Comparison of ENCODE assay signal across 9 cellular contexts in the genomic region with DNA sequence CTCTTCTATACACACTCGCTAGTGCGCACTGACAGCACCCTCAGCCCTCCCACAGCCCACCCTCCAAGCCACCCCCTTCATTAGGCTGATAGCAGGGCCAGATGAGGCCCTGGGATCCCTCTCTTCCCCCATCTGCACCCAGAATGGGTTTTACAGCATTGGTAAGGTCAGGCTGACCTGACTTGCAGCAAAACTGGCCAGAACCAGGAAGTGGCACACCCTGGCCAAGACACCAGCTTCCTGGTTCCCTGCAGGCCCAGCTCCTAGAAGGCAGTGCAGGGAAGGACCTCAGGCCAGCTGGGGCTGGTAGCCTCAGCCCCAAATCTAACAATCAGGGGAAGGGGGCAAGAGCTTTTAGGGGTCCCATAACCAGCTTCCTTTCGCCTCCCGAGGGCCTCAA. TPM values are rescaled to one million over a fixed set of nuclear protein-coding genes. Genes with fewer than 3 reads are reported as not detected.
A peak's percentile ranks its signal among the peaks of the same experiment; 100 is the strongest.
DNase-seq lines count a peak whose midpoint lies in the region; ATAC-seq and TF ChIP-seq lines count a peak whose summit lies in the region.
"Had no signal": no experiment of that assay in that cellular context is flagged by ENCODE, and none has a peak within 500 bp of the region (broad histone marks: within the 10 kb centered on the region; RNA-seq: fewer than 3 reads in every experiment).

No MANE protein-coding gene starts in this region.

- no peaks in the 10 kb centered on the region for H3K27me3 ChIP-seq in body of pancreas
- H3K27me3 ChIP-seq in uterus = no peaks in the 10 kb centered on the region

- no peaks in the 10 kb centered on the region for H3K36me3 Mint-ChIP-seq in activated CD4-positive, alpha-beta T cell treated with anti-CD3 and anti-CD28 coated beads, Interleukin-2, amount 10 ng/mL, durations not matched to agents 7 days and 5 days (ENCODE audit: low read depth)
- no peaks in the 10 kb centered on the region for H3K36me3 Mint-ChIP-seq in activated CD4-positive, alpha-beta T cell treated with anti-CD3 and anti-CD28 coated beads for 36 hours (ENCODE audit: low read depth)

- ATAC-seq in activated CD4-positive, alpha-beta T cell treated with anti-CD3 and anti-CD28 coated beads for 36 hours = no peak
- ATAC-seq in body of pancreas (no peak), GM18858 (IDR thresholded peaks at IDR 0.05; ENCODE audit: unreplicated experiment) (no peak)

- H3K27ac ChIP-seq in body of pancreas (peak overlapping the region; percentile 86 to 97 (median 94)), mesodermal cell (ENCODE audit: low read depth, low read length, severe bottlenecking) (peak overlapping the region; percentile 93), uterus (peak overlapping the region; percentile 80 to 83)

- DNase-seq in activated CD4-positive, alpha-beta T cell treated with anti-CD3 and anti-CD28 coated beads, Interleukin-2, amount 10 ng/mL, durations not matched to agents 7 days and 5 days = no peak
- no peak for DNase-seq in activated CD4-positive, alpha-beta T cell treated with anti-CD3 and anti-CD28 coated beads for 36 hours
- DNase-seq in body of pancreas (peak; percentile 64 to 85 (median 80)), uterus (peak; percentile 42 to 61), T-helper 9 cell (no peak), GM19240 (ENCODE audit: insufficient read length, low spot score) (no peak)
- DNase-seq: stimulated activated CD4-positive, alpha-beta T cell treated with anti-CD3 and anti-CD28 coated beads, Interleukin-2, amount 100 ng/mL, for 48 hours had no signal

- 74 to 82% methylated on average over 3 to 4 of the region's 4 CpGs for WGBS in body of pancreas, 2 donors
- WGBS in mesodermal cell (ENCODE audit: insufficient coverage in 2 of 2), 2 experiments = 89 to 98% methylated on average over 2 to 4 of the region's 4 CpGs

- intact Hi-C loops in activated CD4-positive, alpha-beta T cell treated with anti-CD3 and anti-CD28 coated beads for 36 hours (cut with DNase I, micrococcal nuclease) = no loop called here
- intact Hi-C loops in body of pancreas (cut with DNase I) = no loop called here
- intact Hi-C loops in uterus (cut with DNase I; ENCODE audit: low total_unique reads) = no loop called here

- H3K4me3 ChIP-seq in body of pancreas (no peak overlapping the region), mesodermal cell (ENCODE audit: extremely low read depth, insufficient read depth, low read length, poor library complexity, severe bottlenecking) (no peak overlapping the region), uterus (no peak overlapping the region)

- POLR2A ChIA-PET in activated CD4-positive, alpha-beta T cell treated with anti-CD3 and anti-CD28 coated beads, Interleukin-2, amount 10 ng/mL, durations not matched to agents 7 days and 5 days (lab: Charles Lee) = no interaction called here
- POLR2A ChIA-PET in activated CD4-positive, alpha-beta T cell treated with anti-CD3 and anti-CD28 coated beads for 36 hours (lab: Charles Lee) = interaction anchor here (0.6 kb wide), 1 partner anchor 40 kb away, joined by 12 read pairs; no protein-coding TSS in a partner anchor

- no peak overlapping the region for H3K4me3 Mint-ChIP-seq in activated CD4-positive, alpha-beta T cell treated with anti-CD3 and anti-CD28 coated beads, Interleukin-2, amount 10 ng/mL, durations not matched to agents 7 days and 5 days
- H3K4me3 Mint-ChIP-seq in activated CD4-positive, alpha-beta T cell treated with anti-CD3 and anti-CD28 coated beads for 36 hours = no peak overlapping the region

- no peaks in the 10 kb centered on the region for H3K36me3 ChIP-seq in body of pancreas (replicated peaks in 1 of 2; ENCODE audit: insufficient read depth in 1 of 2, low read depth in 2 of 2)
- H3K36me3 ChIP-seq in mesodermal cell (ENCODE audit: control insufficient read depth, insufficient read depth, low read length) = no peaks in the 10 kb centered on the region
- H3K36me3 ChIP-seq in uterus = no peaks in the 10 kb centered on the region

- CTCF ChIA-PET in activated CD4-positive, alpha-beta T cell treated with anti-CD3 and anti-CD28 coated beads, Interleukin-2, amount 10 ng/mL, durations not matched to agents 7 days and 5 days (lab: Charles Lee) = interaction anchor here (1.1 kb wide), 2 partner anchors 12 to 100 kb away, joined by 3 read pairs; no protein-coding TSS in a partner anchor
- CTCF ChIA-PET in activated CD4-positive, alpha-beta T cell treated with anti-CD3 and anti-CD28 coated beads for 36 hours (lab: Charles Lee) = interaction anchor here (1.4 kb wide), 1 partner anchor 66 kb away, joined by 5 read pairs; no protein-coding TSS in a partner anchor

- TF ChIP-seq CTCF in body of pancreas (IDR thresholded peaks at IDR 0.05) (no peak), uterus (IDR thresholded peaks at IDR 0.05) (no peak)

- H3K9me3 ChIP-seq in body of pancreas (no peaks in the 10 kb centered on the region), mesodermal cell (ENCODE audit: control insufficient read depth, low read length) (no peaks in the 10 kb centered on the region), uterus (no peaks in the 10 kb centered on the region)

- peak overlapping the region; percentile 75 for H3K27ac Mint-ChIP-seq in activated CD4-positive, alpha-beta T cell treated with anti-CD3 and anti-CD28 coated beads, Interleukin-2, amount 10 ng/mL, durations not matched to agents 7 days and 5 days
- H3K27ac Mint-ChIP-seq in activated CD4-positive, alpha-beta T cell treated with anti-CD3 and anti-CD28 coated beads for 36 hours = no peak overlapping the region

- H3K4me1 Mint-ChIP-seq in activated CD4-positive, alpha-beta T cell treated with anti-CD3 and anti-CD28 coated beads, Interleukin-2, amount 10 ng/mL, durations not matched to agents 7 days and 5 days = peaks cover 38% of the 10 kb centered on the region
- H3K4me1 Mint-ChIP-seq in activated CD4-positive, alpha-beta T cell treated with anti-CD3 and anti-CD28 coated beads for 36 hours = peaks cover 3% of the 10 kb centered on the region

- H3K4me1 ChIP-seq in body of pancreas (peaks cover 82% of the 10 kb centered on the region), mesodermal cell (ENCODE audit: control insufficient read depth, insufficient read depth, low read length, poor library complexity, severe bottlenecking) (peaks cover 48% of the 10 kb centered on the region), uterus (peaks cover 4 to 46% of the 10 kb centered on the region in 2 donors)

- peak in 1 of 3 donors; percentile 18 for TF ChIP-seq POLR2A in body of pancreas (IDR thresholded peaks at IDR 0.05)
- TF ChIP-seq POLR2A in uterus (IDR thresholded peaks at IDR 0.05) = no peak

- H3K27me3 Mint-ChIP-seq in activated CD4-positive, alpha-beta T cell treated with anti-CD3 and anti-CD28 coated beads, Interleukin-2, amount 10 ng/mL, durations not matched to agents 7 days and 5 days = no peaks in the 10 kb centered on the region
- no peaks in the 10 kb centered on the region for H3K27me3 Mint-ChIP-seq in activated CD4-positive, alpha-beta T cell treated with anti-CD3 and anti-CD28 coated beads for 36 hours

- H3K9me3 Mint-ChIP-seq in activated CD4-positive, alpha-beta T cell treated with anti-CD3 and anti-CD28 coated beads, Interleukin-2, amount 10 ng/mL, durations not matched to agents 7 days and 5 days = no peaks in the 10 kb centered on the region
- H3K9me3 Mint-ChIP-seq in activated CD4-positive, alpha-beta T cell treated with anti-CD3 and anti-CD28 coated beads for 36 hours (ENCODE audit: low read depth) = no peaks in the 10 kb centered on the region

RNA-seq across cellular contexts. Expression of gene MRPS23, which starts 50.0 kb away (rescaled TPM):
- 10 to 100 TPM; 27.1 to 38.4 TPM for total RNA-seq in activated CD4-positive, alpha-beta T cell treated with anti-CD3 and anti-CD28 coated beads, Interleukin-2, amount 10 ng/mL, durations not matched to agents 7 days and 5 days
- 10 to 100 TPM; 42.6 to 69.7 TPM for total RNA-seq in activated CD4-positive, alpha-beta T cell treated with anti-CD3 and anti-CD28 coated beads for 36 hours
- total RNA-seq in body of pancreas = 10 to 100 TPM in 1 of 2 donors, 1 to 10 TPM in 1; 1.3 to 13.7 TPM
- polyA plus RNA-seq in mesodermal cell (2013, experiment 1 of 2) = 38.1 TPM
- polyA plus RNA-seq in mesodermal cell (2013, experiment 2 of 2) = 36.0 TPM
- total RNA-seq in uterus = 10 to 100 TPM in 2 of 4 donors, 1 to 10 TPM in 2; 5.9 to 35.2 (median 16.8) TPM

RNA-seq across cellular contexts. Expression of gene CUEDC1, which starts 55.4 kb away (rescaled TPM):
- under 1 TPM in 1 of 2 experiments, not detected in 1; 0.47 TPM for total RNA-seq in activated CD4-positive, alpha-beta T cell treated with anti-CD3 and anti-CD28 coated beads, Interleukin-2, amount 10 ng/mL, durations not matched to agents 7 days and 5 days
- total RNA-seq in activated CD4-positive, alpha-beta T cell treated with anti-CD3 and anti-CD28 coated beads for 36 hours = under 1 TPM in 1 of 2 experiments, not detected in 1; 0.14 TPM
- 10 to 100 TPM; 35.8 to 48.1 TPM for total RNA-seq in body of pancreas
- polyA plus RNA-seq in mesodermal cell (2013, experiment 1 of 2) = 17.0 TPM
- polyA plus RNA-seq in mesodermal cell (2013, experiment 2 of 2) = 17.3 TPM
- total RNA-seq in uterus = 10 to 100 TPM in 3 of 4 donors, 1 to 10 TPM in 1; 7.9 to 63.6 (median 18.8) TPM

Comparison
In these comparisons a context has a peak if more than half of its experiments do, and no peak if none do; other contexts are left out.
1. DNase-seq: peak in body of pancreas (4 of 4) and uterus (2 of 2); none in activated CD4-positive, alpha-beta T cell treated with anti-CD3 and anti-CD28 coated beads, Interleukin-2, amount 10 ng/mL, durations not matched to agents 7 days and 5 days (single experiment), activated CD4-positive, alpha-beta T cell treated with anti-CD3 and anti-CD28 coated beads for 36 hours (single experiment), T-helper 9 cell (single experiment) and GM19240 (single experiment).
2. RNA of gene CUEDC1, which starts 55.4 kb away (total RNA-seq): 35.8 to 48.1 TPM in body of pancreas and 7.9 to 63.6 TPM in uterus; 0.47 TPM in activated CD4-positive, alpha-beta T cell treated with anti-CD3 and anti-CD28 coated beads, Interleukin-2, amount 10 ng/mL, durations not matched to agents 7 days and 5 days and 0.14 TPM in activated CD4-positive, alpha-beta T cell treated with anti-CD3 and anti-CD28 coated beads for 36 hours; every median in the first group is over 4 times any median in the second.
3. Peak in every context shown above with its lines, with median percentiles within 50 percentile points of each other: H3K27ac ChIP-seq.